Comparison of ENCODE assay signal across 8 cellular contexts in genomic region chr5:138179277-138179857, GRCh38. TPM values are rescaled to one million over a fixed set of nuclear protein-coding genes. Genes with fewer than 3 reads are reported as not detected.
DNase-seq lines count a peak whose midpoint lies in the region; ATAC-seq and TF ChIP-seq lines count a peak whose summit lies in the region.

No MANE protein-coding gene starts in this region.

- no peak for DNase-seq in CD8-positive, alpha-beta memory T cell
- no peak for DNase-seq in astrocyte of the cerebellum (ENCODE audit: low read depth)
- DNase-seq in midbrain (lab: John Stamatoyannopoulos, UW): no peak

- POLR2A ChIA-PET in CD8-positive, alpha-beta memory T cell (lab: Charles Lee): interaction anchor here (0.6 to 2.2 kb wide), 8 partner anchors 34 to 1114 kb away, joined by 3 to 12 read pairs (median 4); partner anchors contain the start of genes CDC23, ETF1, FAM53C and HNRNPA0

- H3K9me3 Mint-ChIP-seq in CD8-positive, alpha-beta memory T cell: no peaks in the 10 kb centered on the region

- ATAC-seq in HG03521 (IDR thresholded peaks at IDR 0.05; ENCODE audit: unreplicated experiment): peak; percentile 3
- no peak for ATAC-seq in HG02759 (IDR thresholded peaks at IDR 0.05; ENCODE audit: unreplicated experiment)
- ATAC-seq in HG02678 (IDR thresholded peaks at IDR 0.05; ENCODE audit: unreplicated experiment): no peak
- ATAC-seq in HG03175 (IDR thresholded peaks at IDR 0.05; ENCODE audit: unreplicated experiment): no peak

- peaks cover 9% of the 10 kb centered on the region for H3K36me3 ChIP-seq in CD8-positive, alpha-beta memory T cell (ENCODE audit: insufficient read depth, low read length)

- peaks cover 0 to 20% (median 4%) of the 10 kb centered on the region in 3 donors for H3K36me3 Mint-ChIP-seq in CD8-positive, alpha-beta memory T cell

- H3K27me3 ChIP-seq in CD8-positive, alpha-beta memory T cell (ENCODE audit: insufficient read depth, low read length, poor library complexity, severe bottlenecking): no peaks in the 10 kb centered on the region
- no peaks in the 10 kb centered on the region for H3K27me3 ChIP-seq in mononuclear cell (ENCODE audit: insufficient read depth, low read length)

- peak overlapping the region in 1 of 8 donors; percentile 47 for H3K27ac Mint-ChIP-seq in CD8-positive, alpha-beta memory T cell

- CTCF ChIA-PET in CD8-positive, alpha-beta memory T cell (lab: Charles Lee): interaction anchor here (0.6 to 1.7 kb wide), 5 partner anchors 9 to 400 kb away, joined by 3 to 8 read pairs (median 3); no protein-coding TSS in a partner anchor

- peak overlapping the region; percentile 20 for H3K27ac ChIP-seq in CD8-positive, alpha-beta memory T cell (ENCODE audit: low read depth, low read length)

- TF ChIP-seq CTCF in astrocyte of the cerebellum (IDR thresholded peaks at IDR 0.05; ENCODE audit: low read depth, low read length, missing control alignments): no peak

- H3K4me1 Mint-ChIP-seq in CD8-positive, alpha-beta memory T cell: peaks cover 4 to 15% (median 7%) of the 10 kb centered on the region in 3 donors

- H3K4me1 ChIP-seq in CD8-positive, alpha-beta memory T cell (ENCODE audit: insufficient read depth, low read length): peaks cover 13% of the 10 kb centered on the region
- peaks cover 32% of the 10 kb centered on the region for H3K4me1 ChIP-seq in mononuclear cell (ENCODE audit: insufficient read depth, low read length)

- peak overlapping the region; percentile 90 for H3K4me3 ChIP-seq in CD8-positive, alpha-beta memory T cell (ENCODE audit: low read length)
- H3K4me3 ChIP-seq in astrocyte of the cerebellum (ENCODE audit: low read depth, low read length): peak overlapping the region; percentile 85
- H3K4me3 ChIP-seq in mononuclear cell (ENCODE audit: low read length): peak overlapping the region; percentile 87

- H3K27me3 Mint-ChIP-seq in CD8-positive, alpha-beta memory T cell: no peaks in the 10 kb centered on the region

- no peak overlapping the region for H3K4me3 Mint-ChIP-seq in CD8-positive, alpha-beta memory T cell

- in situ Hi-C loops in astrocyte of the cerebellum (cut with HindIII; ENCODE audit: low sequenced_read_pairs): no loop called here

- H3K9me3 ChIP-seq in CD8-positive, alpha-beta memory T cell (ENCODE audit: low read length): no peaks in the 10 kb centered on the region
- no peaks in the 10 kb centered on the region for H3K9me3 ChIP-seq in mononuclear cell (ENCODE audit: low read depth, low read length)

RNA-seq across cellular contexts. Expression of gene KIF20A, which starts 0.5 kb away (rescaled TPM):
- total RNA-seq in CD8-positive, alpha-beta memory T cell: 10 to 100 TPM; 27.2 to 29.3 TPM
- polyA plus RNA-seq in CD8-positive, alpha-beta memory T cell: 0.13 TPM
- total RNA-seq in mononuclear cell: 0.42 TPM

RNA-seq across cellular contexts. Expression of gene BRD8, which starts 0.9 kb away (rescaled TPM):
- total RNA-seq in CD8-positive, alpha-beta memory T cell: 10 to 100 TPM; 62.6 to 64.8 TPM
- polyA plus RNA-seq in CD8-positive, alpha-beta memory T cell: 23.2 TPM
- total RNA-seq in mononuclear cell: 13.3 TPM

RNA-seq across cellular contexts. Expression of gene CDC23, which starts 33.8 kb away (rescaled TPM):
- 10 to 100 TPM; 48.7 to 49.7 TPM for total RNA-seq in CD8-positive, alpha-beta memory T cell
- 21.9 TPM for polyA plus RNA-seq in CD8-positive, alpha-beta memory T cell
- 17.2 TPM for total RNA-seq in mononuclear cell

RNA-seq across cellular contexts. Expression of gene NME5, which starts 40.1 kb away (rescaled TPM):
- total RNA-seq in CD8-positive, alpha-beta memory T cell: not detected
- polyA plus RNA-seq in CD8-positive, alpha-beta memory T cell: not detected
- not detected for total RNA-seq in mononuclear cell

Comparison
In these comparisons a context has a peak if more than half of its experiments do, and no peak if none do; other contexts are left out.
1. RNA of gene KIF20A, which starts 0.5 kb away (total RNA-seq): 27.2 to 29.3 TPM in CD8-positive, alpha-beta memory T cell; 0.42 TPM in mononuclear cell (single experiment); every median in the first group is over 10 times any median in the second.
2. Peak in every context shown above with its lines, with median percentiles within 50 percentile points of each other: H3K4me3 ChIP-seq.